Comparison of ENCODE assay signal across 11 cellular contexts in genomic region chr3:175807175-175807574, GRCh38.
"Had no signal": no experiment of that assay in that cellular context is flagged by ENCODE, and none has a peak within 500 bp of the region (broad histone marks: within the 10 kb centered on the region; RNA-seq: fewer than 3 reads in every experiment).

No MANE protein-coding gene starts in this region.

- H3K36me3 ChIP-seq: HAP-1 had no signal

- H2AFZ ChIP-seq: GM23248, GM23338 had no signal

- FAIRE-seq: H1, H54 had no signal

- H3K9me3 ChIP-seq: HAP-1 had no signal

- H3K4me1 ChIP-seq: HAP-1 had no signal

- H3K27ac ChIP-seq: GM23248 had no signal

- H3K9ac ChIP-seq: GM23248 had no signal

- H3K4me2 ChIP-seq: GM23338 had no signal

- ATAC-seq: GM23338, HCT116 had no signal

- H3K4me3 ChIP-seq: GM23248, GM23338, HAP-1 had no signal

- DNase-seq: GM23248, GOT3, H7, H9, HCEC 1CT, HFFc6 had no signal
